In genomic region chr6:92380803-92381601, GRCh38 we compare ENCODE assay signal across 18 cellular contexts.
"Had no signal": no experiment of that assay in that cellular context is flagged by ENCODE, and none has a peak within 500 bp of the region (broad histone marks: within the 10 kb centered on the region; RNA-seq: fewer than 3 reads in every experiment).

No MANE protein-coding gene starts in this region.

- H3K4me1 ChIP-seq: foreskin keratinocyte, prostate gland, right atrium auricular region, thyroid gland had no signal

- H2AFZ ChIP-seq: hepatocyte had no signal

- DNase-seq: activated CD4-positive, alpha-beta T cell treated with anti-CD3 and anti-CD28 coated beads for 48 hours; activated CD4-positive, CD25-positive, alpha-beta regulatory T cell; activated CD8-positive, alpha-beta T cell treated with anti-CD3 and anti-CD28 coated beads for 36 hours; activated naive CD4-positive, alpha-beta T cell treated with Interleukin-2 at 50 U/mL for 16 hours; activated naive CD8-positive, alpha-beta T cell treated with anti-CD3 and anti-CD28 coated beads, Interleukin-2, amount 10 ng/mL, durations not matched to agents 7 days and 5 days; activated T-cell treated with anti-CD3 and anti-CD28 coated beads, Interleukin-2, amount 50 U/mL, for 1 hour; amygdala; dermis blood vessel endothelial cell; foreskin keratinocyte; mucosa of descending colon; naive B cell; stimulated activated CD4-positive, alpha-beta T cell treated with anti-CD3 and anti-CD28 coated beads, Interleukin-2, amount 100 ng/mL, for 24 hours; stimulated activated naive CD4-positive, alpha-beta T cell treated with Interleukin-2 at 50 U/mL for 16 hours; thyroid gland had no signal

- H3K9me3 ChIP-seq: mucosa of descending colon, prostate gland, right atrium auricular region, thyroid gland had no signal

- ATAC-seq: activated CD8-positive, alpha-beta T cell treated with anti-CD3 and anti-CD28 coated beads for 36 hours; foreskin keratinocyte; mucosa of descending colon had no signal

- H3K36me3 ChIP-seq: cardiac muscle cell, prostate gland, right atrium auricular region, thyroid gland had no signal

- H3K27ac ChIP-seq: cardiac muscle cell, foreskin keratinocyte, hepatocyte, prostate gland, right atrium auricular region, thyroid gland had no signal

- H3K4me3 ChIP-seq: cardiac muscle cell, hepatocyte, mucosa of descending colon, prostate gland, right atrium auricular region, thyroid gland had no signal

- H3K79me2 ChIP-seq: hepatocyte had no signal

- H3K27me3 ChIP-seq: cardiac muscle cell, foreskin keratinocyte, hepatocyte, right atrium auricular region, thyroid gland had no signal

- H3K4me2 ChIP-seq: hepatocyte had no signal
